9 cellular contexts compared by ENCODE assay signal in the genomic region with DNA sequence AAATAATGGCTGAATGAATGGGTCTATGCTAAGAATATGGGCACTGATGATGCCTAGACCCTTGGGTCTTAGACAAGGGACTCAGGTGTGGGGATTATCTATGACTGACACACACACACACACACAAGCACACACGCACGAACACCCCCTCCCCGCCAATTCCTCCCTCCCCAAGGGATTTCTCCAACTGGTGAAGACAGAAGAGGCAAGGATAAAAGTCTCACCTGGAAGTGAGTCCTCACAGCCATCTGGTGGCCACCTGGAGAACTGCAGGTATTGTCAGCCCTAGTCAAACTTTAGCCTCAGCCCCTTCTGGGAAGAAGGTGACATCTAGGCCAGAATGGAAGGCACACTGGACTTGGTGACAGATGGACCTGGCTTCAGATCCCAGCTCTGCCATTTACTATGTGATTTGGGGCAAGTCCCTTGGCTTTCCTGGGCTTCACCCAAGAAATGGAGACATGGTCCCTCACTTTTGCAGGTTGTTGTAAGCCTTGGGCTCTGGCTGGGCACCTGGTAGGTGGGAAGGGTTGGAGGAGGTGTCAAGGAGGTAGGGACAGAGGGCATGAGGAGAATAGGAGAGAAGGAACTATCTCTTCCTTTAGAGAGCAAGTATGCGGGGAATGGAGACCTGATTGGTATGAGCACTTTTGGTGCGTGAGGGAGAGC. TPM values are rescaled to one million over a fixed set of nuclear protein-coding genes. Genes with fewer than 3 reads are reported as not detected.
A peak's percentile ranks its signal among the peaks of the same experiment; 100 is the strongest.
DNase-seq lines count a peak whose midpoint lies in the region; ATAC-seq and TF ChIP-seq lines count a peak whose summit lies in the region.
"Had no signal": no experiment of that assay in that cellular context is flagged by ENCODE, and none has a peak within 500 bp of the region (broad histone marks: within the 10 kb centered on the region; RNA-seq: fewer than 3 reads in every experiment).

No MANE protein-coding gene starts in this region.

- H3F3A ChIP-seq in neural cell (ENCODE audit: insufficient read depth, low read length, poor library complexity, severe bottlenecking) = no peaks in the 10 kb centered on the region

- H3K4me2 ChIP-seq in neural cell (ENCODE audit: low read length) = no peak overlapping the region

- no peak for TF ChIP-seq EP300 in neural cell (conservative IDR thresholded peaks at IDR 0.05; ENCODE audit: poor library complexity, severe bottlenecking)

- no peak overlapping the region for H3K27ac Mint-ChIP-seq in activated CD8-positive, alpha-beta T cell treated with anti-CD3 and anti-CD28 coated beads for 36 hours
- H3K27ac Mint-ChIP-seq in endodermal cell = no peak overlapping the region

- H3K27ac ChIP-seq in endodermal cell (ENCODE audit: low read depth, low read length) (no peak overlapping the region), neural cell (ENCODE audit: low read length) (no peak overlapping the region), thoracic aorta (no peak overlapping the region)

- no peak overlapping the region for H3K4me3 Mint-ChIP-seq in activated CD8-positive, alpha-beta T cell treated with anti-CD3 and anti-CD28 coated beads for 36 hours
- no peak overlapping the region for H3K4me3 Mint-ChIP-seq in endodermal cell

- DNase-seq in activated CD4-positive, CD25-positive, alpha-beta regulatory T cell (lab: John Stamatoyannopoulos, UW) = peak; percentile 43 to 74 (median 48)
- DNase-seq in NCI-H345 treated with DMSO at 0.1 percent for 48 hours (lab: John Stamatoyannopoulos, UW; ENCODE audit: unreplicated experiment) = peak; percentile 75
- peak; percentile 86 for DNase-seq in activated CD8-positive, alpha-beta T cell treated with anti-CD3 and anti-CD28 coated beads for 36 hours
- peak; percentile 95 for DNase-seq in endodermal cell
- no peak for DNase-seq in thoracic aorta (ENCODE audit: low spot score)

- TF ChIP-seq RAD21 in neural cell (conservative IDR thresholded peaks at IDR 0.05) = peak; percentile 84

- no peaks in the 10 kb centered on the region for H3K79me2 ChIP-seq in neural cell (replicated peaks; ENCODE audit: insufficient read depth, low read length)

- H3K36me3 ChIP-seq in endodermal cell (ENCODE audit: control insufficient read depth, insufficient read depth, low read length) (no peaks in the 10 kb centered on the region), neural cell (ENCODE audit: insufficient read depth, low read length) (no peaks in the 10 kb centered on the region), thoracic aorta (no peaks in the 10 kb centered on the region)

- TF ChIP-seq CTCF in activated CD8-positive, alpha-beta T cell treated with anti-CD3 and anti-CD28 coated beads for 36 hours (IDR thresholded peaks at IDR 0.05) = peak; percentile 86
- peak; percentile 89 for TF ChIP-seq CTCF in endodermal cell (conservative IDR thresholded peaks at IDR 0.05)
- TF ChIP-seq CTCF in neural cell (IDR thresholded peaks at IDR 0.05; ENCODE audit: poor library complexity, severe bottlenecking) = peak; percentile 88
- TF ChIP-seq CTCF in thoracic aorta (IDR thresholded peaks at IDR 0.05) = peak; percentile 91

- H3K9ac ChIP-seq in endodermal cell (ENCODE audit: extremely low read depth, low read length, poor library complexity, severe bottlenecking) (no peak overlapping the region), neural cell (ENCODE audit: low read length) (no peak overlapping the region)

- no peak overlapping the region for H2AFZ ChIP-seq in neural cell (ENCODE audit: low read depth, low read length)

- H3K36me3 Mint-ChIP-seq in activated CD8-positive, alpha-beta T cell treated with anti-CD3 and anti-CD28 coated beads for 36 hours (ENCODE audit: low read depth) = no peaks in the 10 kb centered on the region
- H3K36me3 Mint-ChIP-seq in endodermal cell (ENCODE audit: low read depth) = no peaks in the 10 kb centered on the region

- H3K9me3 ChIP-seq in endodermal cell (ENCODE audit: control insufficient read depth, low read length) (no peaks in the 10 kb centered on the region), neural cell (ENCODE audit: low read length) (no peaks in the 10 kb centered on the region), thoracic aorta (no peaks in the 10 kb centered on the region)

- CTCF ChIA-PET in activated CD8-positive, alpha-beta T cell treated with anti-CD3 and anti-CD28 coated beads for 36 hours (lab: Charles Lee) = interaction anchor here (0.8 to 12.1 kb wide), 22 partner anchors 9 to 277 kb away, joined by 3 to 242 read pairs (median 6); a partner anchor contains a TSS

- no peaks in the 10 kb centered on the region for H3K9me2 ChIP-seq in neural cell (ENCODE audit: insufficient read depth, low read length)

- H3K4me1 ChIP-seq in endodermal cell (ENCODE audit: control insufficient read depth, insufficient read depth, low read length) (no peaks in the 10 kb centered on the region), thoracic aorta (ENCODE audit: control insufficient read depth in 1 of 2, low read depth in 2 of 2) (peaks cover 11 to 19% of the 10 kb centered on the region in 2 donors)

- H3K27me3 ChIP-seq in endodermal cell (ENCODE audit: control insufficient read depth, insufficient read depth, low read length, poor library complexity, severe bottlenecking) = no peaks in the 10 kb centered on the region
- H3K27me3 ChIP-seq in neural cell (ENCODE audit: insufficient read depth, low read depth, low read length) = peaks cover 3% of the 10 kb centered on the region
- no peaks in the 10 kb centered on the region for H3K27me3 ChIP-seq in thoracic aorta (replicated peaks; ENCODE audit: insufficient read depth)

- no peaks in the 10 kb centered on the region for H3K27me3 Mint-ChIP-seq in activated CD8-positive, alpha-beta T cell treated with anti-CD3 and anti-CD28 coated beads for 36 hours
- peaks cover 8% of the 10 kb centered on the region for H3K27me3 Mint-ChIP-seq in endodermal cell (ENCODE audit: insufficient read depth)

- no peak overlapping the region for H3K4me3 ChIP-seq in endodermal cell (ENCODE audit: low read length)
- no peak overlapping the region for H3K4me3 ChIP-seq in neural cell (ENCODE audit: low read length)
- no peak overlapping the region for H3K4me3 ChIP-seq in thoracic aorta

- no peaks in the 10 kb centered on the region for H3K9me3 Mint-ChIP-seq in activated CD8-positive, alpha-beta T cell treated with anti-CD3 and anti-CD28 coated beads for 36 hours
- no peaks in the 10 kb centered on the region for H3K9me3 Mint-ChIP-seq in endodermal cell

- POLR2A ChIA-PET in activated CD8-positive, alpha-beta T cell treated with anti-CD3 and anti-CD28 coated beads for 36 hours (lab: Charles Lee) = interaction anchor here (1.3 to 1.5 kb wide), 2 partner anchors 23 to 46 kb away, joined by 4 to 5 read pairs; no protein-coding TSS in a partner anchor

- intact Hi-C loops in activated CD8-positive, alpha-beta T cell treated with anti-CD3 and anti-CD28 coated beads for 36 hours (cut with micrococcal nuclease) = loop anchor here (2.0 kb wide), 1 partner anchor 88 kb away; no protein-coding TSS in a partner anchor

- 40 to 100% methylated on average over 2 to 5 of the region's 5 CpGs for WGBS in endodermal cell (ENCODE audit: insufficient coverage in 1 of 2, insufficient read length in 1 of 2), 2 experiments

- no peak for ATAC-seq in activated CD4-positive, CD25-positive, alpha-beta regulatory T cell treated with anti-CD3 and anti-CD28 coated beads, Interleukin-2, amount 50 U/mL, for 24 hours
- ATAC-seq in activated CD8-positive, alpha-beta T cell treated with anti-CD3 and anti-CD28 coated beads for 36 hours = peak; percentile 24
- no peak for ATAC-seq in thoracic aorta (ENCODE audit: insufficient number of reproducible peaks, low FRiP score, low read depth)
- no peak for ATAC-seq in HG03039 (IDR thresholded peaks at IDR 0.05; ENCODE audit: unreplicated experiment)

- no peaks in the 10 kb centered on the region for H4K20me1 ChIP-seq in neural cell (ENCODE audit: insufficient read depth)

- peaks cover 15% of the 10 kb centered on the region for H3K4me1 Mint-ChIP-seq in activated CD8-positive, alpha-beta T cell treated with anti-CD3 and anti-CD28 coated beads for 36 hours (ENCODE audit: low read depth)
- H3K4me1 Mint-ChIP-seq in endodermal cell = peaks cover 9% of the 10 kb centered on the region

TF ChIP-seq in neural cell, 6 proteins besides CTCF, POLR2A, EP300 and RAD21:
- TF ChIP-seq SMC3 (conservative IDR thresholded peaks at IDR 0.05; ENCODE audit: poor library complexity) (peak; percentile 92), TAF1 (IDR thresholded peaks at IDR 0.05; ENCODE audit: low read depth) (no peak)

RNA-seq across cellular contexts. Expression of a gene that starts 4.0 kb away (rescaled TPM):
- 1 to 10 TPM; 1.1 to 1.7 TPM for total RNA-seq in activated CD8-positive, alpha-beta T cell treated with anti-CD3 and anti-CD28 coated beads for 36 hours
- 1 to 10 TPM; 3.5 to 4.1 TPM for total RNA-seq in endodermal cell
- polyA plus RNA-seq in endodermal cell (2013, experiment 1 of 2) = 4.5 TPM
- polyA plus RNA-seq in endodermal cell (2013, experiment 2 of 2) = 4.5 TPM
- polyA plus RNA-seq in neural cell = 0.12 and 0.54 TPM in 2 replicates
- 1.2 and 2.7 TPM in 2 replicates for polyA minus RNA-seq in neural cell
- total RNA-seq in thoracic aorta = not detected

RNA-seq across cellular contexts. Expression of a gene that starts 5.3 kb away (rescaled TPM):
- total RNA-seq in activated CD8-positive, alpha-beta T cell treated with anti-CD3 and anti-CD28 coated beads for 36 hours = not detected
- total RNA-seq in endodermal cell (1 to 10 TPM; 1.6 to 1.8 TPM), thoracic aorta (not detected)
- 1.4 TPM for polyA plus RNA-seq in endodermal cell (2013, experiment 1 of 2)
- 0.83 TPM for polyA plus RNA-seq in endodermal cell (2013, experiment 2 of 2)
- not detected in 2 replicates for polyA plus RNA-seq in neural cell
- polyA minus RNA-seq in neural cell = not detected in 2 replicates
- total RNA-seq: glomerular endothelial cell had no signal

RNA-seq across cellular contexts. Expression of a gene that starts 13.8 kb away (rescaled TPM):
- not detected for total RNA-seq in activated CD8-positive, alpha-beta T cell treated with anti-CD3 and anti-CD28 coated beads for 36 hours
- total RNA-seq in endodermal cell (under 1 TPM in 1 of 2 donors, not detected in 1; 0.26 TPM), thoracic aorta (1 to 10 TPM; 3.5 to 4.5 TPM)
- not detected for polyA plus RNA-seq in endodermal cell (2013, experiment 1 of 2)
- not detected for polyA plus RNA-seq in endodermal cell (2013, experiment 2 of 2)
- polyA plus RNA-seq in neural cell = not detected in 2 replicates
- polyA minus RNA-seq in neural cell = not detected in 2 replicates
- total RNA-seq: glomerular endothelial cell had no signal

RNA-seq across cellular contexts. Expression of a gene that starts 21.7 kb away (rescaled TPM):
- 1 to 10 TPM; 8.3 to 9.5 TPM for total RNA-seq in activated CD8-positive, alpha-beta T cell treated with anti-CD3 and anti-CD28 coated beads for 36 hours
- total RNA-seq in endodermal cell = 10 to 100 TPM in 1 of 2 donors, 1 to 10 TPM in 1; 6.6 to 11.5 TPM
- polyA plus RNA-seq in endodermal cell (2013, experiment 1 of 2) = 14.9 TPM
- polyA plus RNA-seq in endodermal cell (2013, experiment 2 of 2) = 14.3 TPM
- 1.6 and 4.4 TPM in 2 replicates for polyA plus RNA-seq in neural cell
- polyA minus RNA-seq in neural cell = 1.2 and 1.6 TPM in 2 replicates
- total RNA-seq in thoracic aorta = 10 to 100 TPM; 78.6 to 85.6 TPM

RNA-seq across cellular contexts. Expression of a gene that starts 46.6 kb away (rescaled TPM):
- total RNA-seq in activated CD8-positive, alpha-beta T cell treated with anti-CD3 and anti-CD28 coated beads for 36 hours = 10 to 100 TPM; 77.7 to 80.6 TPM
- 1 to 10 TPM; 6.7 to 7.5 TPM for total RNA-seq in endodermal cell
- polyA plus RNA-seq in endodermal cell (2013, experiment 1 of 2) = 3.2 TPM
- polyA plus RNA-seq in endodermal cell (2013, experiment 2 of 2) = 4.9 TPM
- not detected in 2 replicates for polyA plus RNA-seq in neural cell
- 0.46 TPM in 1 of 2 replicates, not detected in the other for polyA minus RNA-seq in neural cell
- 1 to 10 TPM; 4.1 to 5.5 TPM for total RNA-seq in thoracic aorta
